9 cellular contexts compared by ENCODE assay signal in genomic region chr12:8698830-8699330, GRCh38. TPM values are rescaled to one million over a fixed set of nuclear protein-coding genes. Genes with fewer than 3 reads are reported as not detected.
DNase-seq lines count a peak whose midpoint lies in the region; ATAC-seq and TF ChIP-seq lines count a peak whose summit lies in the region.
"Had no signal": no experiment of that assay in that cellular context is flagged by ENCODE, and none has a peak within 500 bp of the region (broad histone marks: within the 10 kb centered on the region; RNA-seq: fewer than 3 reads in every experiment).

No MANE protein-coding gene starts in this region.

- H2AK5ac ChIP-seq in mesendoderm (ENCODE audit: low read length): no peak overlapping the region

- peak overlapping the region; percentile 63 for H3K4me2 ChIP-seq in mesendoderm (ENCODE audit: low read length)

- no peaks in the 10 kb centered on the region for H3K9me3 ChIP-seq in breast epithelium

- TF ChIP-seq CTCF in 22Rv1 (IDR thresholded peaks at IDR 0.05): no peak
- no peak for TF ChIP-seq CTCF in breast epithelium (IDR thresholded peaks at IDR 0.05)

- H3K36me3 ChIP-seq in breast epithelium: no peaks in the 10 kb centered on the region
- no peaks in the 10 kb centered on the region for H3K36me3 ChIP-seq in mesendoderm (ENCODE audit: control insufficient read depth, insufficient read depth, low read length)

- H3K79me2 ChIP-seq in mesendoderm (ENCODE audit: control insufficient read depth, insufficient read depth, low read length): peaks cover 44% of the 10 kb centered on the region

- no peak overlapping the region for H4K5ac ChIP-seq in mesendoderm (ENCODE audit: low read length)

- H2BK5ac ChIP-seq in mesendoderm (ENCODE audit: low read length): no peak overlapping the region

- H3K18ac ChIP-seq in mesendoderm (ENCODE audit: low read length): peak overlapping the region; percentile 1

- H3K27ac ChIP-seq in 22Rv1: peak overlapping the region; percentile 66; the same call in 1 of the 2 replicates
- H3K27ac ChIP-seq in breast epithelium: peak overlapping the region in 1 of 2 donors; percentile 96
- H3K27ac ChIP-seq in mesendoderm (ENCODE audit: low read depth, low read length): no peak overlapping the region

- no peak overlapping the region for H2BK15ac ChIP-seq in mesendoderm (replicated peaks; ENCODE audit: low read depth)

- no peak overlapping the region for H2BK120ac ChIP-seq in mesendoderm (ENCODE audit: low read depth, low read length)

- H3K4ac ChIP-seq in mesendoderm (ENCODE audit: low read depth, low read length): no peak overlapping the region

- H4K8ac ChIP-seq in mesendoderm (ENCODE audit: low read depth, low read length): no peak overlapping the region

- DNase-seq in HT1080 (ENCODE audit: low read depth): peak; percentile 10
- no peak for DNase-seq in breast epithelium (ENCODE audit: low spot score in 2 of 2)
- DNase-seq in mesendoderm: no peak
- DNase-seq in left colon: no peak

- intact Hi-C loops in breast epithelium (cut with DNase I; ENCODE audit: low total_unique reads) (no loop called here), left colon (cut with DNase I, micrococcal nuclease) (no loop called here)

- H3K4me3 ChIP-seq in breast epithelium (peak overlapping the region; percentile 85 to 100 (median 98)), mesendoderm (ENCODE audit: low read length) (peak overlapping the region; percentile 87)

- peak overlapping the region; percentile 83 for H3K9ac ChIP-seq in mesendoderm (ENCODE audit: low read length)

- H3K23ac ChIP-seq in mesendoderm (ENCODE audit: low read length): no peak overlapping the region

- H3K56ac ChIP-seq in mesendoderm (ENCODE audit: low read length): peak overlapping the region; percentile 95

- ATAC-seq in HG02981 (IDR thresholded peaks at IDR 0.05; ENCODE audit: unreplicated experiment) (no peak), HG03565 (IDR thresholded peaks at IDR 0.05; ENCODE audit: unreplicated experiment) (no peak), left colon (no peak), GM18520 (IDR thresholded peaks at IDR 0.05; ENCODE audit: unreplicated experiment) (no peak)

- H3K4me1 ChIP-seq in breast epithelium (peaks cover 0 to 7% of the 10 kb centered on the region in 2 donors), mesendoderm (ENCODE audit: control insufficient read depth, low read depth, low read length) (peaks cover 2% of the 10 kb centered on the region)

- TF ChIP-seq POLR2A in breast epithelium (IDR thresholded peaks at IDR 0.05): no peak

- no CpG with 5 or more reads among the region's 2 CpGs for WGBS in mesendoderm (ENCODE audit: extremely low coverage, insufficient coverage, low lambda C conversion rate)

- H3K27me3 ChIP-seq in breast epithelium: no peaks in the 10 kb centered on the region
- H3K27me3 ChIP-seq in mesendoderm (ENCODE audit: insufficient read depth, low read length, poor library complexity): no peaks in the 10 kb centered on the region

- H3K79me1 ChIP-seq in mesendoderm (ENCODE audit: low read length): peaks cover 2% of the 10 kb centered on the region

RNA-seq across cellular contexts. Expression of gene RIMKLB, which starts 1.1 kb away (rescaled TPM):
- total RNA-seq in HT1080 (2014; rRNA removed; shearing (Covaris generic)): 18.0 and 20.3 TPM in 2 replicates
- 12.2 and 12.3 TPM in 2 replicates for polyA plus RNA-seq in HT1080 (2015; cell fraction: cytosol; rRNA removed)
- 84.3 and 86.9 TPM in 2 replicates for polyA plus RNA-seq in HT1080 (2015; cell fraction: nucleus; rRNA removed)
- total RNA-seq in breast epithelium (10 to 100 TPM; 42.2 to 52.1 (median 51.5) TPM), left colon (1 to 10 TPM; 4.9 to 8.9 TPM)
- polyA plus RNA-seq in mesendoderm (2013, experiment 1 of 2): 56.3 TPM
- 55.5 TPM for polyA plus RNA-seq in mesendoderm (2013, experiment 2 of 2)

RNA-seq across cellular contexts. Expression of gene MFAP5, which starts 36.3 kb away (rescaled TPM):
- not detected in 2 replicates for total RNA-seq in HT1080 (2014; rRNA removed; shearing (Covaris generic))
- 0.24 and 0.31 TPM in 2 replicates for polyA plus RNA-seq in HT1080 (2015; cell fraction: cytosol; rRNA removed)
- polyA plus RNA-seq in HT1080 (2015; cell fraction: nucleus; rRNA removed): 0.72 and 1.3 TPM in 2 replicates
- total RNA-seq in breast epithelium (100 to 1,000 TPM in 1 of 3 donors, 10 to 100 TPM in 2; 36.7 to 466 (median 42.0) TPM), left colon (10 to 100 TPM; 10.9 to 18.4 TPM)
- polyA plus RNA-seq in mesendoderm (2013, experiment 1 of 2): 1.2 TPM
- 1.3 TPM for polyA plus RNA-seq in mesendoderm (2013, experiment 2 of 2)
- total RNA-seq: SK-MEL-5 had no signal

Comparison
In these comparisons a context has a peak if more than half of its experiments do, and no peak if none do; other contexts are left out.
1. RNA of gene MFAP5, which starts 36.3 kb away (total RNA-seq): 36.7 to 466 TPM in breast epithelium and 10.9 to 18.4 TPM in left colon; not detected in HT1080; every median in the first group is over 10 times any median in the second.